1 cellular context compared by ENCODE assay signal in the genomic region with DNA sequence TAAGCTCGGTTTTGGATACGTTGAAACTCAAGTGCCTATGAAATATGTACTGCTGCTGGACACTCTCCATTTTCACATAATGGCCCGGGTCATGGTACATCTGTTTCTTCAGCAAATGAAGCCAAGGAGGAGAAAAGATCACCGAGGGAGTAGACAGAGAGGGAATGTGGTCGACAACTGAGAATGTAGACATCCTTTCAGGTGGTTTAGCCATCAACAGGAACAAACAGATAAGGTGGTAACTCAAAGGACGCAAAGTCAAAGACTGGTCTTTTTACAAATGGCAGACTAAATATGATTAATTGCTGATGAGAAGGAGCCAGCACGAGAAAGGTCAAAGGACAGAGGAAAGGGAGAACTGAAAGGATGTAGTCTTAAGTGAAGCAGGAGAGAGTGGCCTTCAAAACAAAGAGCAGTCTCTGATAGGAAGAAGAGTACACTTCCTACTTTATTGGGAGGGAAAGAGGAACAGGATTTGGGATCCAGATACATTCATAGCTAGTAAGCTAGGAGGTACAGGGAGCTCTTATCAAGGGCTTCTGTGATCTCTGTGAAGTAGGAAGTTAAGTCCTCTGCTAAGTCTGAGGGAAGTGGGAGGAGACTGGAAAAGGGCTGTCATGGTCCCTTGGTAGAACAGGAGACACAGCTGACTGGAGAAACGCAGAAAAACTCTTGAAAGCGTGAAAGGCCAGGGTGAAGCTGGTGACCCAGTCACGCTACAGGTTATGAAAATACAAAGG.
TF ChIP-seq lines count a peak whose summit lies in the region.

No MANE protein-coding gene starts in this region.

TF ChIP-seq in HepG2, 621 proteins besides CTCF, POLR2A, EP300 and RAD21:
- TF ChIP-seq TP53 (CRISPR knock-in tag; conservative IDR thresholded peaks at IDR 0.05) (no peak), JUNB (CRISPR knock-in tag; IDR thresholded peaks at IDR 0.05; ENCODE audit: borderline replicate concordance) (no peak), ONECUT2 (CRISPR knock-in tag; IDR thresholded peaks at IDR 0.05) (no peak), REL (CRISPR knock-in tag; conservative IDR thresholded peaks at IDR 0.05) (no peak), GABPA (IDR thresholded peaks at IDR 0.05; ENCODE audit: low read depth, low read length) (no peak), GABPA (CRISPR knock-in tag; IDR thresholded peaks at IDR 0.05; ENCODE audit: low read depth) (no peak), ZNF883 (CRISPR knock-in tag; IDR thresholded peaks at IDR 0.05; ENCODE audit: not compliant biosample characterization) (no peak), ELF1 (CRISPR knock-in tag; IDR thresholded peaks at IDR 0.05) (no peak), ZNF180 (CRISPR knock-in tag; IDR thresholded peaks at IDR 0.05; ENCODE audit: borderline replicate concordance, low read depth) (no peak)
- TF ChIP-seq, protein P1, sequence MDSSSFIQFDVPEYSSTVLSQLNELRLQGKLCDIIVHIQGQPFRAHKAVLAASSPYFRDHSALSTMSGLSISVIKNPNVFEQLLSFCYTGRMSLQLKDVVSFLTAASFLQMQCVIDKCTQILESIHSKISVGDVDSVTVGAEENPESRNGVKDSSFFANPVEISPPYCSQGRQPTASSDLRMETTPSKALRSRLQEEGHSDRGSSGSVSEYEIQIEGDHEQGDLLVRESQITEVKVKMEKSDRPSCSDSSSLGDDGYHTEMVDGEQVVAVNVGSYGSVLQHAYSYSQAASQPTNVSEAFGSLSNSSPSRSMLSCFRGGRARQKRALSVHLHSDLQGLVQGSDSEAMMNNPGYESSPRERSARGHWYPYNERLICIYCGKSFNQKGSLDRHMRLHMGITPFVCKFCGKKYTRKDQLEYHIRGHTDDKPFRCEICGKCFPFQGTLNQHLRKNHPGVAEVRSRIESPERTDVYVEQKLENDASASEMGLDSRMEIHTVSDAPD (CRISPR knock-in tag; IDR thresholded peaks at IDR 0.05): no peak
- TF ChIP-seq, protein P2, sequence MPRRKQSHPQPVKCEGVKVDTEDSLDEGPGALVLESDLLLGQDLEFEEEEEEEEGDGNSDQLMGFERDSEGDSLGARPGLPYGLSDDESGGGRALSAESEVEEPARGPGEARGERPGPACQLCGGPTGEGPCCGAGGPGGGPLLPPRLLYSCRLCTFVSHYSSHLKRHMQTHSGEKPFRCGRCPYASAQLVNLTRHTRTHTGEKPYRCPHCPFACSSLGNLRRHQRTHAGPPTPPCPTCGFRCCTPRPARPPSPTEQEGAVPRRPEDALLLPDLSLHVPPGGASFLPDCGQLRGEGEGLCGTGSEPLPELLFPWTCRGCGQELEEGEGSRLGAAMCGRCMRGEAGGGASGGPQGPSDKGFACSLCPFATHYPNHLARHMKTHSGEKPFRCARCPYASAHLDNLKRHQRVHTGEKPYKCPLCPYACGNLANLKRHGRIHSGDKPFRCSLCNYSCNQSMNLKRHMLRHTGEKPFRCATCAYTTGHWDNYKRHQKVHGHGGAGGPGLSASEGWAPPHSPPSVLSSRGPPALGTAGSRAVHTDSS (CRISPR knock-in tag; conservative IDR thresholded peaks at IDR 0.05): no peak
